Comparison of ENCODE assay signal across 20 cellular contexts in genomic region chr7:776381-776780, GRCh38. TPM values are rescaled to one million over a fixed set of nuclear protein-coding genes. Genes with fewer than 3 reads are reported as not detected.
A peak's percentile ranks its signal among the peaks of the same experiment; 100 is the strongest.
DNase-seq lines count a peak whose midpoint lies in the region; ATAC-seq, FAIRE-seq and TF ChIP-seq lines count a peak whose summit lies in the region.
"Had no signal": no experiment of that assay in that cellular context is flagged by ENCODE, and none has a peak within 500 bp of the region (broad histone marks: within the 10 kb centered on the region; RNA-seq: fewer than 3 reads in every experiment).

No MANE protein-coding gene starts in this region.

- POLR2A ChIA-PET in A673 (lab: Charles Lee; ENCODE audit: low non-redundant PET) (no interaction called here), RWPE1 (lab: Yijun Ruan, JAX; ENCODE audit: low non-redundant PET) (no interaction called here)

- intact Hi-C loops in A673 (cut with micrococcal nuclease; ENCODE audit: unreplicated experiment) = loop anchor here (2.0 to 10.0 kb wide), 2 partner anchors 172 to 444 kb away; no protein-coding TSS in a partner anchor
- intact Hi-C loops in left cardiac atrium (cut with DNase I) = no loop called here

- no peak overlapping the region for H3K27ac Mint-ChIP-seq in astrocyte (ENCODE audit: unreplicated experiment)
- H3K27ac Mint-ChIP-seq: B cell; CD8-positive, alpha-beta T cell; IgD-negative memory B cell had no signal

- H3K4me3 ChIP-seq in A673 (ENCODE audit: low read depth, low read length, poor library complexity, severe bottlenecking) (no peak overlapping the region), astrocyte (ENCODE audit: insufficient read depth, low read depth, low read length) (no peak overlapping the region), osteoblast (ENCODE audit: insufficient read depth, low read length) (no peak overlapping the region)
- H3K4me3 ChIP-seq: BLaER1 treated with 17β-estradiol and CSF1 and Interleukin-3, amounts not matched to agents 10 nM and 100 nM had no signal

- no peak for ATAC-seq in left cardiac atrium
- no peak for ATAC-seq in GM21423 (IDR thresholded peaks at IDR 0.05; ENCODE audit: unreplicated experiment)
- ATAC-seq: CD8-positive, alpha-beta T cell; HepG2 had no signal

- no peaks in the 10 kb centered on the region for H3K9me3 Mint-ChIP-seq in astrocyte (ENCODE audit: unreplicated experiment)
- H3K9me3 Mint-ChIP-seq: CD8-positive, alpha-beta T cell; H9; IgD-negative memory B cell had no signal

- H3K36me3 Mint-ChIP-seq in astrocyte (ENCODE audit: low read depth, unreplicated experiment) = peaks cover 4% of the 10 kb centered on the region

- H3K36me3 ChIP-seq in A673 (ENCODE audit: insufficient read depth, low read length, poor library complexity, severe bottlenecking) (peaks cover 30% of the 10 kb centered on the region), astrocyte (ENCODE audit: insufficient read depth, low read length) (peaks cover 14% of the 10 kb centered on the region), osteoblast (ENCODE audit: insufficient read depth, low read length) (peaks cover 25% of the 10 kb centered on the region)

- H3K4me1 Mint-ChIP-seq in astrocyte (ENCODE audit: low read depth, unreplicated experiment) = no peaks in the 10 kb centered on the region
- H3K4me1 Mint-ChIP-seq: B cell, H9, IgD-negative memory B cell had no signal

- no peaks in the 10 kb centered on the region for H3K27me3 ChIP-seq in A673 (replicated peaks; ENCODE audit: insufficient read depth, low read depth, low read length, poor library complexity)
- H3K27me3 ChIP-seq in astrocyte (ENCODE audit: insufficient read depth, low read length) = no peaks in the 10 kb centered on the region
- H3K27me3 ChIP-seq in osteoblast (ENCODE audit: insufficient read depth, low read length) = no peaks in the 10 kb centered on the region
- H3K27me3 ChIP-seq: BLaER1 treated with 17β-estradiol and CSF1 and Interleukin-3, amounts not matched to agents 10 nM and 100 nM had no signal

- DNase-seq in A673 (ENCODE audit: low spot score) (no peak), RWPE1 (ENCODE audit: low spot score) (no peak), astrocyte (ENCODE audit: low read depth) (no peak), osteoblast (ENCODE audit: insufficient read length, low spot score, missing footprints) (peak; percentile 53), left cardiac atrium (no peak), midbrain (lab: John Stamatoyannopoulos, UW) (no peak)
- DNase-seq: 8988T; Calu3; CD8-positive, alpha-beta T cell; DMS 273 treated with DMSO at 0.1 percent for 48 hours; DMS53; DND-41; GOT3; H9 had no signal

- BruUV-seq in A673 (replicated peaks; lab: Mats Ljungman, UMichigan) = no TSS peak

- no peak for TF ChIP-seq CTCF in A673 (conservative IDR thresholded peaks at IDR 0.05; ENCODE audit: low read depth, low read length)
- TF ChIP-seq CTCF in RWPE1 (conservative IDR thresholded peaks at IDR 0.05; ENCODE audit: low read depth) = no peak
- TF ChIP-seq CTCF in astrocyte (IDR thresholded peaks at IDR 0.05; ENCODE audit: insufficient read depth, low read depth, low read length) = no peak
- no peak for TF ChIP-seq CTCF in osteoblast (IDR thresholded peaks at IDR 0.05; ENCODE audit: extremely low read depth, low read depth, low read length)

- peak overlapping the region; percentile 54 for H3K9ac ChIP-seq in astrocyte (ENCODE audit: low read length)
- H3K9ac ChIP-seq: BLaER1 treated with 17β-estradiol and CSF1 and Interleukin-3, amounts not matched to agents 10 nM and 100 nM had no signal

- H4K20me1 ChIP-seq in astrocyte (ENCODE audit: insufficient read depth, low read length) (peaks cover 8% of the 10 kb centered on the region), osteoblast (ENCODE audit: insufficient read depth, low read length) (peaks cover 3% of the 10 kb centered on the region)

- H3K4me1 ChIP-seq in A673 (ENCODE audit: insufficient read depth, low read length, poor library complexity, severe bottlenecking) (peaks cover 53% of the 10 kb centered on the region), astrocyte (ENCODE audit: insufficient read depth, low read length) (peaks cover 31% of the 10 kb centered on the region), osteoblast (ENCODE audit: insufficient read depth, low read length) (peaks cover 2% of the 10 kb centered on the region)

- peak overlapping the region; percentile 87 for H3K27ac ChIP-seq in A673 (ENCODE audit: low read depth, low read length, poor library complexity, severe bottlenecking)
- H3K27ac ChIP-seq in RWPE1 = 0 out of 2 replicates have a peak overlapping the region, but pooled peaks have one; percentile 10
- no peak overlapping the region for H3K27ac ChIP-seq in astrocyte (ENCODE audit: low read depth, low read length)
- no peak overlapping the region for H3K27ac ChIP-seq in osteoblast (ENCODE audit: low read depth, low read length)
- H3K27ac ChIP-seq: BLaER1 treated with 17β-estradiol and CSF1 and Interleukin-3, amounts not matched to agents 10 nM and 100 nM had no signal

- no peak for FAIRE-seq in astrocyte (lab: Jason Lieb, UNC)
- FAIRE-seq: GM12891, HepG2 had no signal

- H2AFZ ChIP-seq in astrocyte (ENCODE audit: low read depth, low read length) = no peak overlapping the region
- no peak overlapping the region for H2AFZ ChIP-seq in osteoblast (ENCODE audit: low read length)

- no peaks in the 10 kb centered on the region for H3K9me3 ChIP-seq in A673 (ENCODE audit: low read depth, low read length, poor library complexity, severe bottlenecking)
- no peaks in the 10 kb centered on the region for H3K9me3 ChIP-seq in astrocyte (ENCODE audit: insufficient read depth, low read depth, low read length)
- no peaks in the 10 kb centered on the region for H3K9me3 ChIP-seq in osteoblast (ENCODE audit: low read depth, low read length)
- H3K9me3 ChIP-seq: BLaER1 treated with 17β-estradiol and CSF1 and Interleukin-3, amounts not matched to agents 10 nM and 100 nM had no signal

- H3K27me3 Mint-ChIP-seq in astrocyte (ENCODE audit: low read depth, unreplicated experiment) = no peaks in the 10 kb centered on the region
- H3K27me3 Mint-ChIP-seq: B cell, IgD-negative memory B cell had no signal

- H3K4me3 Mint-ChIP-seq in astrocyte (ENCODE audit: unreplicated experiment) = no peak overlapping the region
- H3K4me3 Mint-ChIP-seq: B cell; CD8-positive, alpha-beta T cell; H9; IgD-negative memory B cell had no signal

- H3K79me2 ChIP-seq in astrocyte (ENCODE audit: insufficient read depth, low read length) (no peaks in the 10 kb centered on the region), osteoblast (ENCODE audit: insufficient read depth, low read length) (no peaks in the 10 kb centered on the region)

- no peak overlapping the region for H3K4me2 ChIP-seq in astrocyte (ENCODE audit: low read length)
- no peak overlapping the region for H3K4me2 ChIP-seq in osteoblast (ENCODE audit: insufficient read depth, low read length)
- H3K4me2 ChIP-seq: BLaER1 treated with 17β-estradiol and CSF1 and Interleukin-3, amounts not matched to agents 10 nM and 100 nM had no signal

- CTCF ChIA-PET in A673 (lab: Charles Lee) (no interaction called here), RWPE1 (lab: Yijun Ruan, JAX) (no interaction called here)

RNA-seq across cellular contexts. Expression of gene PRKAR1B, which starts 49.3 kb away (rescaled TPM):
- total RNA-seq in A673 (2021) (27.2 and 29.0 TPM in 2 replicates), astrocyte (14.7 and 14.8 TPM in 2 replicates), osteoblast (5.9 and 6.5 TPM in 2 replicates), left cardiac atrium (10 to 100 TPM; 15.8 to 19.8 TPM)

RNA-seq across cellular contexts. Expression of gene DNAAF5, which starts 49.9 kb away (rescaled TPM):
- total RNA-seq in A673 (2021) (74.4 and 78.1 TPM in 2 replicates), astrocyte (24.5 and 25.9 TPM in 2 replicates), osteoblast (19.7 and 22.4 TPM in 2 replicates), left cardiac atrium (10 to 100 TPM; 14.9 to 15.0 TPM)

RNA-seq across cellular contexts. Expression of gene SUN1, which starts 55.9 kb away (rescaled TPM):
- total RNA-seq in A673 (2021) (189 and 203 TPM in 2 replicates), astrocyte (109 and 121 TPM in 2 replicates), osteoblast (109 and 126 TPM in 2 replicates), left cardiac atrium (100 to 1,000 TPM; 124 to 136 TPM)

Comparison
In these comparisons a context has a peak if more than half of its experiments do, and no peak if none do; other contexts are left out.
1. H3K27ac ChIP-seq: peak in A673 (single experiment) and RWPE1 (single experiment); none in astrocyte (single experiment) and osteoblast (single experiment).